20 cellular contexts compared by ENCODE assay signal in genomic region chr6:70474751-70475150, GRCh38.
A peak's percentile ranks its signal among the peaks of the same experiment; 100 is the strongest.
DNase-seq lines count a peak whose midpoint lies in the region; ATAC-seq and TF ChIP-seq lines count a peak whose summit lies in the region.
"Had no signal": no experiment of that assay in that cellular context is flagged by ENCODE, and none has a peak within 500 bp of the region (broad histone marks: within the 10 kb centered on the region; RNA-seq: fewer than 3 reads in every experiment).

No MANE protein-coding gene starts in this region.

- H3K27ac ChIP-seq in HUES64 (ENCODE audit: low read depth, low read length) (peak overlapping the region; percentile 68), smooth muscle cell (ENCODE audit: low read depth) (peak overlapping the region; percentile 97)
- H3K27ac ChIP-seq: left ventricle myocardium inferior, parathyroid adenoma, vagina had no signal

- peaks cover 18% of the 10 kb centered on the region for H3K4me1 ChIP-seq in HUES64 (ENCODE audit: insufficient read depth, low read length)
- H3K4me1 ChIP-seq in smooth muscle cell (ENCODE audit: low read depth): peaks cover 29% of the 10 kb centered on the region
- H3K4me1 ChIP-seq: vagina had no signal

- H3K4me2 ChIP-seq in smooth muscle cell: peak overlapping the region; percentile 65
- H3K4me2 ChIP-seq: SK-N-SH had no signal

- DNase-seq in ecto neural progenitor cell (ENCODE audit: low spot score) (peak; percentile 64), iris pigment epithelial cell (ENCODE audit: low read depth) (peak; percentile 74), smooth muscle cell (lab: John Stamatoyannopoulos, UW; ENCODE audit: unreplicated experiment) (no peak), NCI-H2029 treated with DMSO at 0.1 percent for 48 hours (lab: John Stamatoyannopoulos, UW) (no peak), ACHN (no peak)
- DNase-seq: activated CD4-positive, alpha-beta T cell treated with anti-CD3 and anti-CD28 coated beads for 36 hours; caudate nucleus; effector CD8-positive, alpha-beta T cell; hippocampal formation; left ventricle myocardium inferior; NCI-H187; NCI-H446; NK-92 treated with Interleukin-12 subunit alpha and Interleukin-12 subunit beta, amount 100 ng/mL, for 24 hours; SK-N-SH; small intestine; stimulated activated CD4-positive, alpha-beta T cell treated with anti-CD3 and anti-CD28 coated beads, Interleukin-4, amount 100 ng/mL, for 4 hours had no signal

- in situ Hi-C loops in ACHN (cut with HindIII; ENCODE audit: low pct_ligation_motif_present, low pct_unique_long_range_greater_than_20kb, low sequenced_read_pairs): no loop called here

- peaks cover 59% of the 10 kb centered on the region for H3K36me3 ChIP-seq in HUES64 (ENCODE audit: insufficient read depth, low read length)
- H3K36me3 ChIP-seq in smooth muscle cell (ENCODE audit: low read depth): peaks cover 3% of the 10 kb centered on the region

- no peaks in the 10 kb centered on the region; the same call in 1 of the 2 replicates for H3K9me3 ChIP-seq in HUES64 (ENCODE audit: insufficient read depth, low read depth, low read length)
- no peaks in the 10 kb centered on the region for H3K9me3 ChIP-seq in smooth muscle cell (replicated peaks; ENCODE audit: low read depth)
- H3K9me3 ChIP-seq: SK-N-SH, vagina had no signal

- no peaks in the 10 kb centered on the region for H3K79me2 ChIP-seq in smooth muscle cell (ENCODE audit: low read depth)
- H3K79me2 ChIP-seq: parathyroid adenoma had no signal

- H3K4me3 ChIP-seq in HUES64 (ENCODE audit: low read length) (no peak overlapping the region), smooth muscle cell (no peak overlapping the region)
- H3K4me3 ChIP-seq: left ventricle myocardium inferior, vagina had no signal

- peak overlapping the region; percentile 7; the same call in 1 of the 2 replicates for H3K9ac ChIP-seq in HUES64 (ENCODE audit: low read depth, low read length)
- H3K9ac ChIP-seq in smooth muscle cell (ENCODE audit: low read depth): peak overlapping the region; percentile 71
- H3K9ac ChIP-seq: parathyroid adenoma, SK-N-SH had no signal

- peaks cover 9% of the 10 kb centered on the region for H3F3A ChIP-seq in smooth muscle cell (ENCODE audit: low read depth)

- no peak for TF ChIP-seq CTCF in smooth muscle cell (IDR thresholded peaks at IDR 0.05; ENCODE audit: borderline replicate concordance, insufficient read depth, poor library complexity, severe bottlenecking)

- WGBS in HUES64: 84% methylated on average over 3 of the region's 3 CpGs
- 41% methylated on average over 3 of the region's 3 CpGs for WGBS in smooth muscle cell (ENCODE audit: low lambda C conversion rate)

- H2AFZ ChIP-seq in smooth muscle cell (ENCODE audit: low read depth): peak overlapping the region; percentile 44
- H2AFZ ChIP-seq: parathyroid adenoma had no signal

- H3K27me3 ChIP-seq in HUES64 (ENCODE audit: insufficient read depth, low read length) (no peaks in the 10 kb centered on the region), smooth muscle cell (ENCODE audit: low read depth) (no peaks in the 10 kb centered on the region)
- H3K27me3 ChIP-seq: vagina had no signal

- no peaks in the 10 kb centered on the region for H4K20me1 ChIP-seq in smooth muscle cell (ENCODE audit: low read depth)

- ATAC-seq in HG03097 (IDR thresholded peaks at IDR 0.05; ENCODE audit: low FRiP score, unreplicated experiment): no peak
- ATAC-seq: activated CD4-positive, alpha-beta T cell treated with anti-CD3 and anti-CD28 coated beads for 36 hours had no signal

Comparison
In these comparisons a context has a peak if more than half of its experiments do, and no peak if none do; other contexts are left out.
1. DNase-seq: peak in ecto neural progenitor cell (single experiment) and iris pigment epithelial cell (single experiment); none in smooth muscle cell (single experiment), NCI-H2029 treated with DMSO at 0.1 percent for 48 hours (single experiment) and ACHN (single experiment).